4 cellular contexts compared by ENCODE assay signal in the genomic region with DNA sequence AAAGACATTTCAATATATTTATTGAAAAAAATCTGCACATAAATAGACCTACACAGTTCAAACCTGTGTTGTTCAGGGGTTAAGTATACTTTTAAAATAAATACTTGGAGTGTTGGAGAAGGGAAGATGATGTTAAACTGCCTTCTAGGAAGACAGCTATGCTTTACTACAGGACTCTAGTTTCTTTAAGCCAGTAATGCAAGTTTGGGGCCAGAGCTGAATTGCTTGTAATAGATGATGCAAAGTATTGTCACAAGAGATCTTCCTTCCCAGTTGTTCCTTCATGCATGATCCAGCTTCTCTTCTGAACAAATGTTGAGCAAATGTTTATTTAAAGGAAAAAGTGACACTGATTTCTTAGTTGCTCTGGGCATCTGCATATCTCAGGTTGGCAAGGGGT.
"Had no signal": no experiment of that assay in that cellular context is flagged by ENCODE, and none has a peak within 500 bp of the region (broad histone marks: within the 10 kb centered on the region; RNA-seq: fewer than 3 reads in every experiment).

No MANE protein-coding gene starts in this region.

- H3K36me3 ChIP-seq: HAP-1 had no signal

- H3K27ac ChIP-seq: GM23248 had no signal

- ATAC-seq: GM23338, HCT116 had no signal

- H3K4me3 ChIP-seq: GM23248, GM23338, HAP-1 had no signal
